Comparison of ENCODE assay signal across 8 cellular contexts in the genomic region with DNA sequence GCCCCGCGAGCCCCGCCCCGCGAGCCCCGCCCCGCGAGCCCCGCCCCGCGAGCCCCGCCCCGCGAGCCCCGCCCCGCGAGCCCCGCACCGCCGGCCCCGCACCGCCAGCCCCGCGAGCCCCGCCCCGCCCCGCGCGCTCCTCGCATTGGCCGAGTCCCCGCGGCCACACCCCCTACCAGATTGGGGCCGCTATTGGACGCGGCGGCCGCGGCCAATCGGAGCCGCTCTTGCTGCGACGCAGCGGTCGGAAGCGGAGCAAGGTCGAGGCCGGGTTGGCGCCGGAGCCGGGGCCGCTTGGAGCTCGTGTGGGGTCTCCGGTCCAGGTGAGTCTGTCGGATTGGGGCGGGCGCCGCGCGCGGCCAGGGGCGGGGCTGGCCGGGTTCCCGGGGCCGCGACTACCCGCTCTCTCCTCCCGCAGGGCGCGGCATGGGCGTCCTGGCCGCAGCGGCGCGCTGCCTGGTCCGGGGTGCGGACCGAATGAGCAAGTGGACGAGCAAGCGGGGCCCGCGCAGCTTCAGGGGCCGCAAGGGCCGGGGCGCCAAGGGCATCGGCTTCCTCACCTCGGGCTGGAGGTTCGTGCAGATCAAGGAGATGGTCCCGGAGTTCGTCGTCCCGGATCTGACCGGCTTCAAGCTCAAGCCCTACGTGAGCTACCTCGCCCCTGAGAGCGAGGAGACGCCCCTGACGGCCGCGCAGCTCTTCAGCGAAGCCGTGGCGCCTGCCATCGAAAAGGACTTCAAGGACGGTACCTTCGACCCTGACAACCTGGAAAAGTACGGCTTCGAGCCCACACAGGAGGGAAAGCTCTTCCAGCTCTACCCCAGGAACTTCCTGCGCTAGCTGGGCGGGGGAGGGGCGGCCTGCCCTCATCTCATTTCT. TPM values are rescaled to one million over a fixed set of nuclear protein-coding genes. Genes with fewer than 3 reads are reported as not detected.
DNase-seq lines count a peak whose midpoint lies in the region; ATAC-seq, FAIRE-seq and TF ChIP-seq lines count a peak whose summit lies in the region.

A gene (plus strand): TSS at position 224 of the 879 bp plus-strand sequence. CDS start 203 bp downstream, at position 427.

- peaks cover 3 to 18% of the 10 kb centered on the region in 2 donors for H3K4me1 ChIP-seq in ascending aorta
- H3K4me1 ChIP-seq in right cardiac atrium (ENCODE audit: control insufficient read depth, insufficient read depth, low read length) = no peaks in the 10 kb centered on the region
- H3K4me1 ChIP-seq in rectal smooth muscle tissue (ENCODE audit: control insufficient read depth, insufficient read depth, low read length) = peaks cover 10% of the 10 kb centered on the region
- H3K4me1 ChIP-seq in vagina = peaks cover 20% of the 10 kb centered on the region

- 2% methylated on average over 106 of the region's 111 CpGs for WGBS in right cardiac atrium

- H3K36me3 ChIP-seq in ascending aorta (peaks cover 13 to 25% of the 10 kb centered on the region in 2 donors), rectal smooth muscle tissue (ENCODE audit: control insufficient read depth, insufficient read depth, low read length) (no peaks in the 10 kb centered on the region), vagina (peaks cover 0 to 22% of the 10 kb centered on the region in 2 donors)

- TF ChIP-seq POLR2A in GM12892 (IDR thresholded peaks at IDR 0.05; ENCODE audit: low read depth, low read length) = peak; percentile 81; the same call in 1 of the 2 replicates
- peak in 1 of 2 donors; percentile 40 for TF ChIP-seq POLR2A in vagina (IDR thresholded peaks at IDR 0.05)

- peak; percentile 98 for DNase-seq in GM12892 (ENCODE audit: insufficient read length)
- peak; percentile 94 for DNase-seq in NCI-H1930 (lab: John Stamatoyannopoulos, UW)
- DNase-seq in T-helper 22 cell (ENCODE audit: low read depth) = peak; percentile 87
- DNase-seq in ascending aorta (ENCODE audit: low spot score in 2 of 2) = peak; percentile 56 to 94
- peak; percentile 90 to 97 (median 97) for DNase-seq in right cardiac atrium
- no peak for DNase-seq in vagina (ENCODE audit: extremely low spot score in 2 of 2)

- no peak for TF ChIP-seq CTCF in ascending aorta (IDR thresholded peaks at IDR 0.05)
- TF ChIP-seq CTCF in vagina (IDR thresholded peaks at IDR 0.05) = no peak

- H3K9ac ChIP-seq in rectal smooth muscle tissue (ENCODE audit: low read length) = peak within 1 kb of the TSS; percentile 73

- H3K27ac ChIP-seq in ascending aorta = peak within 1 kb of the TSS; percentile 88 to 96
- peak within 1 kb of the TSS; percentile 88 for H3K27ac ChIP-seq in right cardiac atrium (ENCODE audit: low read length)
- peak within 1 kb of the TSS; percentile 85 for H3K27ac ChIP-seq in rectal smooth muscle tissue (ENCODE audit: low read depth, low read length)
- H3K27ac ChIP-seq in vagina = peak within 1 kb of the TSS; percentile 93

- H3K27me3 ChIP-seq in ascending aorta (no peaks in the 10 kb centered on the region), right cardiac atrium (ENCODE audit: control insufficient read depth, insufficient read depth) (no peaks in the 10 kb centered on the region), rectal smooth muscle tissue (ENCODE audit: control insufficient read depth, insufficient read depth, low read length) (no peaks in the 10 kb centered on the region), vagina (no peaks in the 10 kb centered on the region)

- ATAC-seq in HG02798 (IDR thresholded peaks at IDR 0.05; ENCODE audit: poor library complexity, unreplicated experiment) (peak; percentile 92), right cardiac atrium (peak; percentile 77 to 84)

- H3K4me3 ChIP-seq in ascending aorta = peak within 1 kb of the TSS; percentile 79 to 91
- H3K4me3 ChIP-seq in right cardiac atrium (ENCODE audit: low read length) = peak within 1 kb of the TSS; percentile 58
- peak within 1 kb of the TSS; percentile 83 for H3K4me3 ChIP-seq in rectal smooth muscle tissue (ENCODE audit: low read length)
- H3K4me3 ChIP-seq in vagina = peak within 1 kb of the TSS; percentile 85 to 90

- intact Hi-C loops in ascending aorta (cut with DNase I) = loop anchor here (1.0 to 5.0 kb wide), 5 partner anchors 26 to 1069 kb away; a partner anchor contains a TSS
- intact Hi-C loops in right cardiac atrium (cut with DNase I) = no loop called here
- intact Hi-C loops in vagina (cut with DNase I) = no loop called here

- no peaks in the 10 kb centered on the region for H3K9me3 ChIP-seq in ascending aorta
- no peaks in the 10 kb centered on the region for H3K9me3 ChIP-seq in right cardiac atrium (ENCODE audit: control insufficient read depth, low read length)
- no peaks in the 10 kb centered on the region for H3K9me3 ChIP-seq in vagina

- FAIRE-seq in GM12892 (lab: Jason Lieb, UNC) = peak; percentile 97

RNA-seq across cellular contexts. Expression of the gene that starts here (rescaled TPM):
- 15.5 TPM for polyA plus RNA-seq in GM12892 (2012; ENCODE audit: missing spikeins)
- 121 TPM for total RNA-seq in ascending aorta
- 100 to 1,000 TPM; 149 to 194 (median 185) TPM for total RNA-seq in right cardiac atrium
- polyA plus RNA-seq in right cardiac atrium = 460 TPM
- total RNA-seq in vagina = 83.7 TPM

Comparison
In these comparisons a context has a peak if more than half of its experiments do, and no peak if none do; other contexts are left out.
1. DNase-seq: peak in GM12892 (single experiment), NCI-H1930 (2 of 2), T-helper 22 cell (single experiment), ascending aorta (2 of 2) and right cardiac atrium (3 of 3); none in vagina (0 of 2).
2. Peak in every context shown above with its lines, with median percentiles within 50 percentile points of each other: H3K27ac ChIP-seq and H3K4me3 ChIP-seq.